Comparison of ENCODE assay signal across 9 cellular contexts in genomic region chr4:82219346-82219745, GRCh38.
"Had no signal": no experiment of that assay in that cellular context is flagged by ENCODE, and none has a peak within 500 bp of the region (broad histone marks: within the 10 kb centered on the region; RNA-seq: fewer than 3 reads in every experiment).

No MANE protein-coding gene starts in this region.

- H3K4me1 ChIP-seq: HAP-1 had no signal

- H3K9ac ChIP-seq: GM23248 had no signal

- ATAC-seq: HCT116, K562 had no signal

- H3K4me3 Mint-ChIP-seq: HFFc6 had no signal

- H3K27ac ChIP-seq: GM23248 had no signal

- H3K4me3 ChIP-seq: GM23248, HAP-1, K562 had no signal

- H3K27ac Mint-ChIP-seq: HFFc6 had no signal

- H3K36me3 ChIP-seq: HAP-1 had no signal

- H3K9me3 ChIP-seq: HAP-1 had no signal

- H3K9me3 Mint-ChIP-seq: HFFc6 had no signal

- DNase-seq: GM23248, GOT3, H7, HFFc6, IMR-90, KG1 had no signal
